21 cellular contexts compared by ENCODE assay signal in the genomic region with DNA sequence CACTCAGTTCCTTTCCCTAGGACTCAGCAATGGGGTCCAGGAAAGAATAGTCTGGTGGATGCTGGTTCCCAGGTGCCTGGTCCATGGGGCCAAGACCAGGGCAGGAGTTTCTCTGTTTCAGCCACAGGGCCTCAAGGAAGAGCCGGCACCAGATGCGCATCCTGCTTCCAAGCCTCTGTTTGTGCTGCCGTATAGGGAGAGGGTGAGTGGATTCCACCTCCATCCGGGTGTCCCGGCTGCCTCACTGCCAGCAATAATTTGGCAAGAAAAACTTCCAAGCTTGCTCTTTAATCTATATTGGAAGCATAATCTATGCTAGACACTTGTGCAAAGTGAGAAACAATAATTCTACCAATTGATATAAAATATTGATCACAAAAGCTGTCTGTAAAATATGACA.
"Had no signal": no experiment of that assay in that cellular context is flagged by ENCODE, and none has a peak within 500 bp of the region (broad histone marks: within the 10 kb centered on the region; RNA-seq: fewer than 3 reads in every experiment).

No MANE protein-coding gene starts in this region.

- H3K9me3 ChIP-seq: SK-N-SH had no signal

- ATAC-seq: Panc1 had no signal

- H3K36me3 ChIP-seq: MG63 had no signal

- H3K4me3 ChIP-seq: MG63 had no signal

- FAIRE-seq: HepG2 had no signal

- H3K27me3 ChIP-seq: MG63 had no signal

- H3K4me2 ChIP-seq: SK-N-SH had no signal

- DNase-seq: IMR-90, Karpas-422, KG1, MG63, NCI-H1092, NCI-H1105 treated with DMSO at 0.1 percent for 48 hours, NCI-H1417 treated with DMSO at 0.1 percent for 48 hours, NCI-H146, NCI-H1694 treated with DMSO at 0.1 percent for 48 hours, NCI-H1930, NCI-H2081, NCI-H2107, NCI-H2227 treated with DMSO at 0.1 percent for 48 hours, NCI-H524 treated with DMSO at 0.1 percent for 48 hours, NCI-H69, NCI-H774, SHP77, SK-N-SH had no signal

- H3K27ac ChIP-seq: RWPE1 had no signal

- H3K9me2 ChIP-seq: SK-N-SH had no signal
